In the genomic region with DNA sequence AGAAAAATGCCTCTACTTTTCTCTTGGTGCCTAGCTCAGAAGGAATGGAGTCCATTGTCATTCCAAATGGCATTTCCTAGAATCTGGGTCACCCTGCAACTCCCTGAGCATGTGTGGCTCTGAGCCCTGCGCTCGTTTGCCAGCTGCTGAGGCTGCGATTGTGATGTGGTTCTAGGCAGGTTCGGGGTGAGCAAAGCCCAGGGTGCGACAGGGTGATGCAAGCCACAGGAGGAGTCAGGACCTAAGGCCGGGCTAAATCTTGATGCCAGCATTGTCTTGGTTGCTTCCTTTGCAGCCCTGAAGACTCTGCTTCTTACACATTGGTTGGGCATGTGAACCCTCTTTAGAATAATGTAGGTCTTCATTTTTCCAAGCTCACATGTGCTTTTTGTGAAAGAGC, we compare ENCODE assay signal across 23 cellular contexts.
DNase-seq lines count a peak whose midpoint lies in the region; ATAC-seq and TF ChIP-seq lines count a peak whose summit lies in the region.
"Had no signal": no experiment of that assay in that cellular context is flagged by ENCODE, and none has a peak within 500 bp of the region (broad histone marks: within the 10 kb centered on the region; RNA-seq: fewer than 3 reads in every experiment).

No MANE protein-coding gene starts in this region.

- TF ChIP-seq POLR2A in lower leg skin (IDR thresholded peaks at IDR 0.05) (no peak), stomach (IDR thresholded peaks at IDR 0.05) (no peak)

- TF ChIP-seq CTCF in lower leg skin (IDR thresholded peaks at IDR 0.05) (no peak), stomach (IDR thresholded peaks at IDR 0.05) (no peak), upper lobe of right lung (IDR thresholded peaks at IDR 0.05) (no peak)

- CTCF ChIA-PET in HEK293T (lab: Yijun Ruan, JAX), result no interaction called here

- H3K4me3 ChIP-seq in lower leg skin (ENCODE audit: low read depth, poor library complexity, severe bottlenecking) (no peak overlapping the region), stomach (no peak overlapping the region), upper lobe of right lung (no peak overlapping the region)
- H3K4me3 ChIP-seq: adrenal gland, K562, PC-9, right lobe of liver, SJSA1, testis had no signal

- ATAC-seq in GM18870 (IDR thresholded peaks at IDR 0.05; ENCODE audit: unreplicated experiment), result no peak
- ATAC-seq in upper lobe of right lung, result no peak
- ATAC-seq: K562, right lobe of liver, T-helper 17 cell had no signal

- no peaks in the 10 kb centered on the region for H3K4me1 ChIP-seq in stomach
- no peaks in the 10 kb centered on the region for H3K4me1 ChIP-seq in upper lobe of right lung
- H3K4me1 ChIP-seq: adrenal gland, right lobe of liver, SJSA1, testis had no signal

- H3K36me3 ChIP-seq in stomach, result no peaks in the 10 kb centered on the region
- no peaks in the 10 kb centered on the region for H3K36me3 ChIP-seq in upper lobe of right lung
- H3K36me3 ChIP-seq: adrenal gland, right lobe of liver, SJSA1, WERI-Rb-1 had no signal

- POLR2A ChIA-PET in HEK293T (lab: Yijun Ruan, JAX), result no interaction called here

- H3K27me3 ChIP-seq in stomach (no peaks in the 10 kb centered on the region), upper lobe of right lung (no peaks in the 10 kb centered on the region)
- H3K27me3 ChIP-seq: adrenal gland, right lobe of liver, SJSA1, testis had no signal

- intact Hi-C loops in lower leg skin (cut with DNase I; ENCODE audit: low total_unique reads) (no loop called here), stomach (cut with DNase I; ENCODE audit: low total_unique reads) (no loop called here), upper lobe of right lung (cut with DNase I) (no loop called here)

- 37 to 52% methylated on average over 6 of the region's 6 CpGs for WGBS in lower leg skin, 2 donors
- 68 to 86% (median 77%) methylated on average over 5 to 6 of the region's 6 CpGs for WGBS in stomach, 5 donors

- DNase-seq in HEK293T (ENCODE audit: extremely low spot score) (peak; percentile 4), epithelial cell of prostate (ENCODE audit: low read depth, low spot score) (no peak), lower leg skin (ENCODE audit: low spot score in 2 of 2) (peak; percentile 44 to 72), stomach (peak; percentile 11), upper lobe of right lung (no peak), HPDE6-E6E7 (ENCODE audit: extremely low spot score) (no peak), A172 (ENCODE audit: low spot score) (no peak)
- DNase-seq: activated CD4-positive, alpha-beta T cell treated with anti-CD3 and anti-CD28 coated beads, Interleukin-2, amount 50 U/mL, for 4 hours; activated gamma-delta T cell treated with Interleukin-2 at 50 U/mL for 16 hours; adrenal gland; CD4-positive, CD25-positive, alpha-beta regulatory T cell; DMS 273 treated with DMSO at 0.1 percent for 48 hours; NCI-H1694 treated with DMSO at 0.1 percent for 48 hours; NCI-H226; PC-9; right lobe of liver; stimulated activated CD4-positive, alpha-beta T cell treated with anti-CD3 and anti-CD28 coated beads, Interleukin-15, amount 100 ng/mL, for 24 hours; T-helper 17 cell; testis; WERI-Rb-1 had no signal

- H3K27ac ChIP-seq in epithelial cell of prostate (peak overlapping the region; percentile 69), stomach (no peak overlapping the region), upper lobe of right lung (no peak overlapping the region)
- H3K27ac ChIP-seq: adrenal gland, PC-9, right lobe of liver, SJSA1, testis, WERI-Rb-1 had no signal

- H3K9me3 ChIP-seq in stomach, result peaks cover 0 to 7% (median 6%) of the 10 kb centered on the region in 4 donors
- no peaks in the 10 kb centered on the region for H3K9me3 ChIP-seq in upper lobe of right lung
- H3K9me3 ChIP-seq: adrenal gland, right lobe of liver, SJSA1, testis had no signal

- no peak for TF ChIP-seq EP300 in stomach (IDR thresholded peaks at IDR 0.05)

TF ChIP-seq in HEK293T, 16 proteins besides CTCF, POLR2A, EP300 and RAD21:
- no peak for TF ChIP-seq FOXK2 (IDR thresholded peaks at IDR 0.05)
- no peak for TF ChIP-seq ELF4 (IDR thresholded peaks at IDR 0.05)
- no peak for TF ChIP-seq NFRKB (IDR thresholded peaks at IDR 0.05)
- no peak for TF ChIP-seq TARDBP (IDR thresholded peaks at IDR 0.05)
- TF ChIP-seq ZNF384 (IDR thresholded peaks at IDR 0.05), result no peak
- no peak for TF ChIP-seq HDGF (IDR thresholded peaks at IDR 0.05; ENCODE audit: borderline replicate concordance)
- no peak for TF ChIP-seq BHLHE40 (IDR thresholded peaks at IDR 0.05; ENCODE audit: borderline replicate concordance)
- TF ChIP-seq LEF1 (IDR thresholded peaks at IDR 0.05; ENCODE audit: borderline replicate concordance), result no peak
TF ChIP-seq in HEK293T: peak in this region for 0.

Comparison
In these comparisons a context has a peak if more than half of its experiments do, and no peak if none do; other contexts are left out.
1. DNase-seq: peak in HEK293T (single experiment), lower leg skin (2 of 2) and stomach (single experiment); none in epithelial cell of prostate (single experiment), upper lobe of right lung (single experiment), HPDE6-E6E7 (single experiment) and A172 (single experiment).